In genomic region chr9:92324451-92324850, GRCh38 we compare ENCODE assay signal across 8 cellular contexts. TPM values are rescaled to one million over a fixed set of nuclear protein-coding genes. Genes with fewer than 3 reads are reported as not detected.
DNase-seq lines count a peak whose midpoint lies in the region; ATAC-seq and TF ChIP-seq lines count a peak whose summit lies in the region.

No MANE protein-coding gene starts in this region.

- H2AFZ ChIP-seq in PC-3 (ENCODE audit: low read length) (no peak overlapping the region), osteoblast (ENCODE audit: low read length) (peak overlapping the region; percentile 95)

- CTCF ChIA-PET in CD8-positive, alpha-beta memory T cell (lab: Charles Lee): no interaction called here
- CTCF ChIA-PET in PC-3 (lab: Charles Lee): no interaction called here

- H3K9me2 ChIP-seq in PC-3 (replicated peaks; ENCODE audit: low read length): no peaks in the 10 kb centered on the region

- peaks cover 18% of the 10 kb centered on the region for H3K36me3 ChIP-seq in CD8-positive, alpha-beta memory T cell (ENCODE audit: insufficient read depth, low read length)
- peaks cover 4% of the 10 kb centered on the region; the same call in 1 of the 2 replicates for H3K36me3 ChIP-seq in PC-3 (ENCODE audit: low read depth, low read length)
- H3K36me3 ChIP-seq in osteoblast (ENCODE audit: insufficient read depth, low read length): peaks cover 35% of the 10 kb centered on the region

- H3F3A ChIP-seq in PC-3 (ENCODE audit: low read length, unreplicated experiment): no peaks in the 10 kb centered on the region

- H3K4me1 Mint-ChIP-seq in CD8-positive, alpha-beta memory T cell: peaks cover 28 to 43% (median 42%) of the 10 kb centered on the region in 3 donors
- H3K4me1 Mint-ChIP-seq in endothelial cell (ENCODE audit: unreplicated experiment): peaks cover 22% of the 10 kb centered on the region

- H3K27ac ChIP-seq in CD8-positive, alpha-beta memory T cell (ENCODE audit: low read depth, low read length): peak overlapping the region; percentile 98
- H3K27ac ChIP-seq in PC-3 (ENCODE audit: low read length): no peak overlapping the region
- H3K27ac ChIP-seq in osteoblast (ENCODE audit: low read depth, low read length): peak overlapping the region; percentile 100

- peak overlapping the region; percentile 92 to 100 (median 98) for H3K27ac Mint-ChIP-seq in CD8-positive, alpha-beta memory T cell
- H3K27ac Mint-ChIP-seq in endothelial cell (ENCODE audit: unreplicated experiment): peak overlapping the region; percentile 73

- no peak for TF ChIP-seq CTCF in PC-3 (conservative IDR thresholded peaks at IDR 0.05; ENCODE audit: low read depth, low read length)
- no peak for TF ChIP-seq CTCF in endothelial cell (IDR thresholded peaks at IDR 0.05; ENCODE audit: unreplicated experiment)
- no peak for TF ChIP-seq CTCF in osteoblast (IDR thresholded peaks at IDR 0.05; ENCODE audit: extremely low read depth, low read depth, low read length)

- H4K20me1 ChIP-seq in PC-3 (ENCODE audit: low read length) (no peaks in the 10 kb centered on the region), osteoblast (ENCODE audit: insufficient read depth, low read length) (no peaks in the 10 kb centered on the region)

- intact Hi-C loops in PC-3 (cut with micrococcal nuclease): no loop called here

- no peak for DNase-seq in CD8-positive, alpha-beta memory T cell
- no peak for DNase-seq in PC-3
- no peak for DNase-seq in endothelial cell (ENCODE audit: low spot score)
- no peak for DNase-seq in osteoblast (ENCODE audit: insufficient read length, low spot score, missing footprints)
- no peak for DNase-seq in NCI-H2107 treated with DMSO at 0.1 percent for 48 hours (lab: John Stamatoyannopoulos, UW; ENCODE audit: unreplicated experiment)
- DNase-seq in ACHN: no peak
- DNase-seq in activated CD8-positive, alpha-beta memory T cell treated with anti-CD3 and anti-CD28 coated beads, Interleukin-2, amount 50 U/mL, for 4 hours: no peak

- no peaks in the 10 kb centered on the region for H3K9me3 ChIP-seq in CD8-positive, alpha-beta memory T cell (ENCODE audit: low read length)
- H3K9me3 ChIP-seq in PC-3 (ENCODE audit: low read length): no peaks in the 10 kb centered on the region
- no peaks in the 10 kb centered on the region for H3K9me3 ChIP-seq in osteoblast (ENCODE audit: low read depth, low read length)

- in situ Hi-C loops in ACHN (cut with HindIII; ENCODE audit: low pct_ligation_motif_present, low pct_unique_long_range_greater_than_20kb, low sequenced_read_pairs): no loop called here

- H3K4me2 ChIP-seq in PC-3 (ENCODE audit: low read length) (peak overlapping the region; percentile 91), osteoblast (ENCODE audit: insufficient read depth, low read length) (peak overlapping the region; percentile 98)

- no peaks in the 10 kb centered on the region for H3K27me3 ChIP-seq in CD8-positive, alpha-beta memory T cell (ENCODE audit: insufficient read depth, low read length, poor library complexity, severe bottlenecking)
- H3K27me3 ChIP-seq in PC-3 (ENCODE audit: low read length): no peaks in the 10 kb centered on the region
- H3K27me3 ChIP-seq in osteoblast (ENCODE audit: insufficient read depth, low read length): no peaks in the 10 kb centered on the region

- peak overlapping the region; percentile 96 to 100 (median 97) for H3K4me3 Mint-ChIP-seq in CD8-positive, alpha-beta memory T cell
- H3K4me3 Mint-ChIP-seq in endothelial cell (ENCODE audit: unreplicated experiment): peak overlapping the region; percentile 99

- H3K36me3 Mint-ChIP-seq in CD8-positive, alpha-beta memory T cell: peaks cover 0 to 49% (median 12%) of the 10 kb centered on the region in 3 donors
- H3K36me3 Mint-ChIP-seq in endothelial cell (ENCODE audit: low read depth, unreplicated experiment): peaks cover 8% of the 10 kb centered on the region

- ATAC-seq in PC-3: no peak
- ATAC-seq in GM18873 (IDR thresholded peaks at IDR 0.05; ENCODE audit: low FRiP score, unreplicated experiment): no peak

- no peaks in the 10 kb centered on the region for H3K9me3 Mint-ChIP-seq in CD8-positive, alpha-beta memory T cell
- no peaks in the 10 kb centered on the region for H3K9me3 Mint-ChIP-seq in endothelial cell (ENCODE audit: unreplicated experiment)

- H3K9ac ChIP-seq in PC-3 (ENCODE audit: low read length): peak overlapping the region; percentile 97

- peaks cover 0 to 2% of the 10 kb centered on the region in 2 donors for H3K27me3 Mint-ChIP-seq in CD8-positive, alpha-beta memory T cell
- H3K27me3 Mint-ChIP-seq in endothelial cell (ENCODE audit: unreplicated experiment): peaks cover 3% of the 10 kb centered on the region

- H3K79me2 ChIP-seq in PC-3 (ENCODE audit: low read length) (peaks cover 47% of the 10 kb centered on the region), osteoblast (ENCODE audit: insufficient read depth, low read length) (peaks cover 20% of the 10 kb centered on the region)

- POLR2A ChIA-PET in CD8-positive, alpha-beta memory T cell (lab: Charles Lee): no interaction called here
- POLR2A ChIA-PET in PC-3 (lab: Charles Lee; ENCODE audit: unreplicated experiment): no interaction called here

- H3K4me1 ChIP-seq in CD8-positive, alpha-beta memory T cell (ENCODE audit: insufficient read depth, low read length): peaks cover 22% of the 10 kb centered on the region
- H3K4me1 ChIP-seq in PC-3 (ENCODE audit: insufficient read depth, low read length): peaks cover 10% of the 10 kb centered on the region; the same call in 1 of the 2 replicates
- H3K4me1 ChIP-seq in osteoblast (ENCODE audit: insufficient read depth, low read length): peaks cover 14% of the 10 kb centered on the region

- H3K4me3 ChIP-seq in CD8-positive, alpha-beta memory T cell (ENCODE audit: low read length): peak overlapping the region; percentile 87
- peak overlapping the region; percentile 79 for H3K4me3 ChIP-seq in PC-3 (ENCODE audit: low read length)
- H3K4me3 ChIP-seq in osteoblast (ENCODE audit: insufficient read depth, low read length): peak overlapping the region; percentile 95

- no TSS peak for BruUV-seq in PC-3 (replicated peaks; lab: Mats Ljungman, UMichigan)

RNA-seq across cellular contexts. Expression of gene NOL8, which starts 0.7 kb away (rescaled TPM):
- 10 to 100 TPM; 64.0 to 69.6 TPM for total RNA-seq in CD8-positive, alpha-beta memory T cell
- 37.0 TPM for polyA plus RNA-seq in CD8-positive, alpha-beta memory T cell
- total RNA-seq in PC-3 (2014; rRNA removed): 21.0 and 22.5 TPM in 2 replicates
- 28.2 TPM for total RNA-seq in endothelial cell (ENCODE audit: unreplicated experiment)
- 28.2 and 32.4 TPM in 2 replicates for total RNA-seq in osteoblast

RNA-seq across cellular contexts. Expression of gene CENPP, which starts 1.3 kb away (rescaled TPM):
- 10 to 100 TPM; 19.5 to 20.9 TPM for total RNA-seq in CD8-positive, alpha-beta memory T cell
- polyA plus RNA-seq in CD8-positive, alpha-beta memory T cell: 2.5 TPM
- 2.7 and 8.3 TPM in 2 replicates for total RNA-seq in PC-3 (2014; rRNA removed)
- total RNA-seq in endothelial cell (ENCODE audit: unreplicated experiment): 4.5 TPM
- total RNA-seq in osteoblast: 4.7 and 5.4 TPM in 2 replicates

RNA-seq across cellular contexts. Expression of gene IARS1, which starts 31.0 kb away (rescaled TPM):
- 100 to 1,000 TPM; 227 to 230 TPM for total RNA-seq in CD8-positive, alpha-beta memory T cell
- polyA plus RNA-seq in CD8-positive, alpha-beta memory T cell: 60.3 TPM
- total RNA-seq in PC-3 (2014; rRNA removed) (128 and 148 TPM in 2 replicates), endothelial cell (ENCODE audit: unreplicated experiment) (76.1 TPM), osteoblast (491 and 529 TPM in 2 replicates)
